In the genomic region with DNA sequence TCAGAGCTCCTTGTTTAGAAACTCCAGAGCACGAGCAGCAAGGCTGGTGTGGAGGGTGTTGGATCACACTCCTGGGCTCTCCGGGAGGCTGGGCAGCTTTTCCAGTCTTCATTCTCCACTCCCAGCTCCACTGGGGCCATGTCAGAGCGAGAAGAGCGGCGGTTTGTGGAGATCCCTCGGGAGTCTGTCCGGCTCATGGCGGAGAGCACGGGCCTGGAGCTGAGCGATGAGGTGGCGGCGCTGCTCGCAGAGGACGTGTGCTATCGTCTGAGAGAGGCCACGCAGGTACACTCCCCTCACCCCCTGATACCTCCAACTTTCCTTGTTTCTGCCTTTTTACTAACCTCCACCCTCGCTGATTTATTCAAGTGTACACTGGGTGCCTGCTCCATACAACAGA, we compare ENCODE assay signal across 20 cellular contexts. TPM values are rescaled to one million over a fixed set of nuclear protein-coding genes. Genes with fewer than 3 reads are reported as not detected.
DNase-seq lines count a peak whose midpoint lies in the region; ATAC-seq and TF ChIP-seq lines count a peak whose summit lies in the region.
"Had no signal": no experiment of that assay in that cellular context is flagged by ENCODE, and none has a peak within 500 bp of the region (broad histone marks: within the 10 kb centered on the region; RNA-seq: fewer than 3 reads in every experiment).

No MANE protein-coding gene starts in this region.

- no peak overlapping the region for H3K4me3 Mint-ChIP-seq in T-helper 1 cell treated with Interleukin-12 subunit alpha and Interleukin-12 subunit beta and Interleukin-4 antibody, amounts not matched to agents 30 μg/mL and 1 μg/mL, for 36 hours
- no peak overlapping the region for H3K4me3 Mint-ChIP-seq in stimulated activated naive CD8-positive, alpha-beta T cell treated with anti-CD3 and anti-CD28 coated beads, Interleukin-15, amount 100 ng/mL, for 72 hours
- H3K4me3 Mint-ChIP-seq in glutamatergic neuron (ENCODE audit: unreplicated experiment) = peak overlapping the region; percentile 15
- H3K4me3 Mint-ChIP-seq in stimulated activated naive B cell treated with anti-CD40 and anti-IgM and Interleukin-4, amounts not matched to agents 10 μg/mL and 1 μg/mL and 100 μg/mL, for 72 hours = no peak overlapping the region
- H3K4me3 Mint-ChIP-seq: HFFc6 had no signal

- TF ChIP-seq CTCF in glutamatergic neuron (IDR thresholded peaks at IDR 0.05; ENCODE audit: partially characterized antibody, unreplicated experiment) = no peak

- no peaks in the 10 kb centered on the region for H3K27me3 Mint-ChIP-seq in T-helper 1 cell treated with Interleukin-12 subunit alpha and Interleukin-12 subunit beta and Interleukin-4 antibody, amounts not matched to agents 30 μg/mL and 1 μg/mL, for 36 hours (ENCODE audit: low read depth)
- no peaks in the 10 kb centered on the region for H3K27me3 Mint-ChIP-seq in stimulated activated naive CD8-positive, alpha-beta T cell treated with anti-CD3 and anti-CD28 coated beads, Interleukin-15, amount 100 ng/mL, for 72 hours
- no peaks in the 10 kb centered on the region for H3K27me3 Mint-ChIP-seq in glutamatergic neuron (ENCODE audit: unreplicated experiment)
- H3K27me3 Mint-ChIP-seq in stimulated activated naive B cell treated with anti-CD40 and anti-IgM and Interleukin-4, amounts not matched to agents 10 μg/mL and 1 μg/mL and 100 μg/mL, for 72 hours = no peaks in the 10 kb centered on the region
- H3K27me3 Mint-ChIP-seq: CD4-positive, CD25-positive, alpha-beta regulatory T cell had no signal

- DNase-seq in T-helper 1 cell (no peak), glutamatergic neuron (no peak), DMS 273 (lab: John Stamatoyannopoulos, UW; ENCODE audit: unreplicated experiment) (no peak)
- no peak for DNase-seq in stimulated activated naive CD8-positive, alpha-beta T cell treated with anti-CD3 and anti-CD28 coated beads, Interleukin-15, amount 100 ng/mL, for 72 hours
- no peak for DNase-seq in stimulated activated naive CD8-positive, alpha-beta T cell treated with anti-CD3 and anti-CD28 coated beads, Interleukin-15, Interleukin-2, amounts not matched to agents 100 U/mL and 50 U/mL, for 24 hours
- no peak for DNase-seq in stimulated activated naive B cell treated with anti-CD40 and anti-IgM and Interleukin-4, amounts not matched to agents 10 μg/mL and 1 μg/mL and 100 μg/mL, for 72 hours
- DNase-seq: AML-193; CD4-positive, CD25-positive, alpha-beta regulatory T cell; EL; HFFc6; KG1; NCI-H1417; NCI-H187; NCI-H2227 treated with DMSO at 0.1 percent for 48 hours; NCI-H524 treated with DMSO at 0.1 percent for 48 hours; RPMI8226; SHP77 treated with DMSO at 0.1 percent for 48 hours had no signal

- ATAC-seq in stimulated activated naive CD8-positive, alpha-beta T cell treated with anti-CD3 and anti-CD28 coated beads, Interleukin-15, amount 100 ng/mL, for 72 hours = no peak
- ATAC-seq in stimulated activated naive CD8-positive, alpha-beta T cell treated with anti-CD3 and anti-CD28 coated beads, Interleukin-15, Interleukin-2, amounts not matched to agents 100 U/mL and 50 U/mL, for 24 hours = no peak
- ATAC-seq in stimulated activated naive B cell treated with anti-CD40 and anti-IgM and Interleukin-4, amounts not matched to agents 10 μg/mL and 1 μg/mL and 100 μg/mL, for 72 hours (replicated peaks) = no peak
- ATAC-seq in GM19035 (IDR thresholded peaks at IDR 0.05; ENCODE audit: unreplicated experiment) = no peak
- ATAC-seq: HepG2 had no signal

- H3K36me3 Mint-ChIP-seq in T-helper 1 cell treated with Interleukin-12 subunit alpha and Interleukin-12 subunit beta and Interleukin-4 antibody, amounts not matched to agents 30 μg/mL and 1 μg/mL, for 36 hours (ENCODE audit: low read depth) = peaks cover 13% of the 10 kb centered on the region
- H3K36me3 Mint-ChIP-seq in glutamatergic neuron (ENCODE audit: unreplicated experiment) = no peaks in the 10 kb centered on the region
- peaks cover 30 to 45% of the 10 kb centered on the region in 2 donors for H3K36me3 Mint-ChIP-seq in stimulated activated naive B cell treated with anti-CD40 and anti-IgM and Interleukin-4, amounts not matched to agents 10 μg/mL and 1 μg/mL and 100 μg/mL, for 72 hours

- no peaks in the 10 kb centered on the region for H3K9me3 Mint-ChIP-seq in T-helper 1 cell treated with Interleukin-12 subunit alpha and Interleukin-12 subunit beta and Interleukin-4 antibody, amounts not matched to agents 30 μg/mL and 1 μg/mL, for 36 hours
- H3K9me3 Mint-ChIP-seq in stimulated activated naive CD8-positive, alpha-beta T cell treated with anti-CD3 and anti-CD28 coated beads, Interleukin-15, amount 100 ng/mL, for 72 hours = no peaks in the 10 kb centered on the region
- peaks cover 6% of the 10 kb centered on the region for H3K9me3 Mint-ChIP-seq in glutamatergic neuron (ENCODE audit: unreplicated experiment)
- no peaks in the 10 kb centered on the region for H3K9me3 Mint-ChIP-seq in stimulated activated naive B cell treated with anti-CD40 and anti-IgM and Interleukin-4, amounts not matched to agents 10 μg/mL and 1 μg/mL and 100 μg/mL, for 72 hours
- H3K9me3 Mint-ChIP-seq: CD4-positive, CD25-positive, alpha-beta regulatory T cell; HFFc6 had no signal

- H3K4me1 Mint-ChIP-seq in T-helper 1 cell treated with Interleukin-12 subunit alpha and Interleukin-12 subunit beta and Interleukin-4 antibody, amounts not matched to agents 30 μg/mL and 1 μg/mL, for 36 hours (ENCODE audit: low read depth) = peaks cover 20% of the 10 kb centered on the region
- peaks cover 49% of the 10 kb centered on the region for H3K4me1 Mint-ChIP-seq in stimulated activated naive CD8-positive, alpha-beta T cell treated with anti-CD3 and anti-CD28 coated beads, Interleukin-15, amount 100 ng/mL, for 72 hours
- H3K4me1 Mint-ChIP-seq in glutamatergic neuron (ENCODE audit: low read depth, unreplicated experiment) = peaks cover 2% of the 10 kb centered on the region
- H3K4me1 Mint-ChIP-seq in stimulated activated naive B cell treated with anti-CD40 and anti-IgM and Interleukin-4, amounts not matched to agents 10 μg/mL and 1 μg/mL and 100 μg/mL, for 72 hours = peaks cover 19 to 41% of the 10 kb centered on the region in 2 donors

- H3K27ac Mint-ChIP-seq in T-helper 1 cell treated with Interleukin-12 subunit alpha and Interleukin-12 subunit beta and Interleukin-4 antibody, amounts not matched to agents 30 μg/mL and 1 μg/mL, for 36 hours = peak overlapping the region; percentile 24
- peak overlapping the region; percentile 28 to 79 for H3K27ac Mint-ChIP-seq in stimulated activated naive CD8-positive, alpha-beta T cell treated with anti-CD3 and anti-CD28 coated beads, Interleukin-15, amount 100 ng/mL, for 72 hours
- H3K27ac Mint-ChIP-seq in glutamatergic neuron (ENCODE audit: unreplicated experiment) = peak overlapping the region; percentile 12
- peak overlapping the region; percentile 31 for H3K27ac Mint-ChIP-seq in stimulated activated naive B cell treated with anti-CD40 and anti-IgM and Interleukin-4, amounts not matched to agents 10 μg/mL and 1 μg/mL and 100 μg/mL, for 72 hours
- H3K27ac Mint-ChIP-seq: HFFc6 had no signal

RNA-seq across cellular contexts. Expression of a gene that starts 4.5 kb away (rescaled TPM):
- 39.4 TPM for total RNA-seq in glutamatergic neuron (ENCODE audit: unreplicated experiment)

RNA-seq across cellular contexts. Expression of a gene that starts 11.6 kb away (rescaled TPM):
- total RNA-seq in glutamatergic neuron (ENCODE audit: unreplicated experiment) = 28.2 TPM

RNA-seq across cellular contexts. Expression of a gene that starts 14.3 kb away (rescaled TPM):
- 92.5 TPM for total RNA-seq in glutamatergic neuron (ENCODE audit: unreplicated experiment)

RNA-seq across cellular contexts. Expression of a gene that starts 16.2 kb away (rescaled TPM):
- total RNA-seq in glutamatergic neuron (ENCODE audit: unreplicated experiment) = 17.4 TPM

RNA-seq across cellular contexts. Expression of a gene that starts 21.7 kb away (rescaled TPM):
- 14.6 TPM for total RNA-seq in glutamatergic neuron (ENCODE audit: unreplicated experiment)
